In genomic region chr16:84611041-84611440, GRCh38 we compare ENCODE assay signal across 14 cellular contexts. TPM values are rescaled to one million over a fixed set of nuclear protein-coding genes. Genes with fewer than 3 reads are reported as not detected.
DNase-seq lines count a peak whose midpoint lies in the region; ATAC-seq lines count a peak whose summit lies in the region.
"Had no signal": no experiment of that assay in that cellular context is flagged by ENCODE, and none has a peak within 500 bp of the region (broad histone marks: within the 10 kb centered on the region; RNA-seq: fewer than 3 reads in every experiment).

No MANE protein-coding gene starts in this region.

- DNase-seq in activated CD4-positive, alpha-beta T cell treated with anti-CD3 and anti-CD28 coated beads, Interleukin-2, amount 10 ng/mL, durations not matched to agents 7 days and 5 days: no peak
- DNase-seq in activated CD4-positive, alpha-beta T cell treated with anti-CD3 and anti-CD28 coated beads, Interleukin-2, amount 50 U/mL, for 48 hours: no peak
- DNase-seq in foreskin melanocyte (peak; percentile 52), superior temporal gyrus (ENCODE audit: extremely low spot score) (peak; percentile 61), SK-N-DZ (ENCODE audit: low spot score) (no peak)
- DNase-seq in stimulated activated naive CD8-positive, alpha-beta T cell treated with anti-CD3 and anti-CD28 coated beads, Interleukin-15, Interleukin-2, amounts not matched to agents 100 U/mL and 50 U/mL, for 24 hours: no peak
- DNase-seq: effector CD4-positive, alpha-beta T cell; hypothalamus; Kasumi-1; mesendoderm; NCI-H2171; retina had no signal

- CTCF ChIA-PET in activated CD4-positive, alpha-beta T cell treated with anti-CD3 and anti-CD28 coated beads, Interleukin-2, amount 10 ng/mL, durations not matched to agents 7 days and 5 days (lab: Charles Lee): interaction anchor here (1.1 to 1.7 kb wide), 3 partner anchors 9 to 104 kb away, joined by 3 to 6 read pairs (median 4); no protein-coding TSS in a partner anchor

- H3K27me3 Mint-ChIP-seq in activated CD4-positive, alpha-beta T cell treated with anti-CD3 and anti-CD28 coated beads, Interleukin-2, amount 10 ng/mL, durations not matched to agents 7 days and 5 days: no peaks in the 10 kb centered on the region
- no peaks in the 10 kb centered on the region for H3K27me3 Mint-ChIP-seq in activated naive CD8-positive, alpha-beta T cell

- H3K27ac Mint-ChIP-seq in activated CD4-positive, alpha-beta T cell treated with anti-CD3 and anti-CD28 coated beads, Interleukin-2, amount 10 ng/mL, durations not matched to agents 7 days and 5 days: peak overlapping the region; percentile 95
- peak overlapping the region; percentile 69 for H3K27ac Mint-ChIP-seq in activated naive CD8-positive, alpha-beta T cell

- H3K36me3 Mint-ChIP-seq in activated CD4-positive, alpha-beta T cell treated with anti-CD3 and anti-CD28 coated beads, Interleukin-2, amount 10 ng/mL, durations not matched to agents 7 days and 5 days (ENCODE audit: low read depth): peaks cover 95% of the 10 kb centered on the region
- peaks cover 20% of the 10 kb centered on the region for H3K36me3 Mint-ChIP-seq in activated naive CD8-positive, alpha-beta T cell

- POLR2A ChIA-PET in activated CD4-positive, alpha-beta T cell treated with anti-CD3 and anti-CD28 coated beads, Interleukin-2, amount 10 ng/mL, durations not matched to agents 7 days and 5 days (lab: Charles Lee): interaction anchor here (0.6 kb wide), 1 partner anchor 19 kb away, joined by 6 read pairs; no protein-coding TSS in a partner anchor

- H3K4me3 Mint-ChIP-seq in activated CD4-positive, alpha-beta T cell treated with anti-CD3 and anti-CD28 coated beads, Interleukin-2, amount 10 ng/mL, durations not matched to agents 7 days and 5 days: peak overlapping the region; percentile 17
- peak overlapping the region; percentile 66 for H3K4me3 Mint-ChIP-seq in activated naive CD8-positive, alpha-beta T cell

- peaks cover 97% of the 10 kb centered on the region for H3K4me1 Mint-ChIP-seq in activated CD4-positive, alpha-beta T cell treated with anti-CD3 and anti-CD28 coated beads, Interleukin-2, amount 10 ng/mL, durations not matched to agents 7 days and 5 days
- H3K4me1 Mint-ChIP-seq in activated naive CD8-positive, alpha-beta T cell (ENCODE audit: low read depth): peaks cover 96% of the 10 kb centered on the region

- no peak for ATAC-seq in stimulated activated naive CD8-positive, alpha-beta T cell treated with anti-CD3 and anti-CD28 coated beads, Interleukin-15, Interleukin-2, amounts not matched to agents 100 U/mL and 50 U/mL, for 24 hours
- no peak for ATAC-seq in HG03196 (IDR thresholded peaks at IDR 0.05; ENCODE audit: unreplicated experiment)

- H3K9me3 Mint-ChIP-seq in activated CD4-positive, alpha-beta T cell treated with anti-CD3 and anti-CD28 coated beads, Interleukin-2, amount 10 ng/mL, durations not matched to agents 7 days and 5 days: peaks cover 7% of the 10 kb centered on the region
- H3K9me3 Mint-ChIP-seq in activated naive CD8-positive, alpha-beta T cell (ENCODE audit: low read depth): no peaks in the 10 kb centered on the region

RNA-seq across cellular contexts. Expression of gene COTL1, which starts 6.8 kb away (rescaled TPM):
- total RNA-seq in activated CD4-positive, alpha-beta T cell treated with anti-CD3 and anti-CD28 coated beads, Interleukin-2, amount 10 ng/mL, durations not matched to agents 7 days and 5 days: 100 to 1,000 TPM; 780 to 845 TPM
- 5.3 and 6.3 TPM in 2 replicates for polyA plus RNA-seq in SK-N-DZ (2014; cell fraction: cytosol; rRNA removed)
- 1.8 and 2.8 TPM in 2 replicates for polyA plus RNA-seq in SK-N-DZ (2014; cell fraction: nucleus; rRNA removed)

RNA-seq across cellular contexts. Expression of gene KLHL36, which starts 37.3 kb away (rescaled TPM):
- 10 to 100 TPM; 37.5 to 46.2 TPM for total RNA-seq in activated CD4-positive, alpha-beta T cell treated with anti-CD3 and anti-CD28 coated beads, Interleukin-2, amount 10 ng/mL, durations not matched to agents 7 days and 5 days
- 2.6 and 4.0 TPM in 2 replicates for polyA plus RNA-seq in SK-N-DZ (2014; cell fraction: cytosol; rRNA removed)
- 4.2 and 7.4 TPM in 2 replicates for polyA plus RNA-seq in SK-N-DZ (2014; cell fraction: nucleus; rRNA removed)

Comparison
In these comparisons a context has a peak if more than half of its experiments do, and no peak if none do; other contexts are left out.
1. DNase-seq: peak in foreskin melanocyte (single experiment) and superior temporal gyrus (single experiment); none in activated CD4-positive, alpha-beta T cell treated with anti-CD3 and anti-CD28 coated beads, Interleukin-2, amount 10 ng/mL, durations not matched to agents 7 days and 5 days (single experiment), activated CD4-positive, alpha-beta T cell treated with anti-CD3 and anti-CD28 coated beads, Interleukin-2, amount 50 U/mL, for 48 hours (0 of 2), stimulated activated naive CD8-positive, alpha-beta T cell treated with anti-CD3 and anti-CD28 coated beads, Interleukin-15, Interleukin-2, amounts not matched to agents 100 U/mL and 50 U/mL, for 24 hours (single experiment) and SK-N-DZ (single experiment).